In genomic region chr3:88034463-88034862, GRCh38 we compare ENCODE assay signal across 16 cellular contexts.
"Had no signal": no experiment of that assay in that cellular context is flagged by ENCODE, and none has a peak within 500 bp of the region (broad histone marks: within the 10 kb centered on the region; RNA-seq: fewer than 3 reads in every experiment).

No MANE protein-coding gene starts in this region.

- DNase-seq: activated CD4-positive, alpha-beta T cell treated with anti-CD3 and anti-CD28 coated beads, Interleukin-2, amount 10 ng/mL, durations not matched to agents 7 days and 5 days; activated CD8-positive, alpha-beta memory T cell treated with anti-CD3 and anti-CD28 coated beads for 24 hours; activated naive CD4-positive, alpha-beta T cell treated with anti-CD3 and anti-CD28 coated beads, Interleukin-2, amount 10 ng/mL, durations not matched to agents 7 days and 5 days; amniotic stem cell; effector memory CD8-positive, alpha-beta T cell; hypothalamus; kidney glomerular epithelial cell; spleen; stimulated activated CD4-positive, alpha-beta T cell treated with anti-CD3 and anti-CD28 coated beads, Interleukin-1b, Interleukin-23, amount 100 ng/mL, for 48 hours had no signal

- H3K27ac Mint-ChIP-seq: activated CD4-positive, alpha-beta T cell treated with anti-CD3 and anti-CD28 coated beads, Interleukin-2, amount 10 ng/mL, durations not matched to agents 7 days and 5 days; activated naive CD4-positive, alpha-beta T cell treated with anti-CD3 and anti-CD28 coated beads, Interleukin-2, amount 10 ng/mL, durations not matched to agents 7 days and 5 days; brain; dendritic cell treated with granulocyte-macrophage colony-stimulating factor and Interleukin-4, amounts not matched to agents 40 ng/mL and 50 ng/mL, for 4 days; effector memory CD8-positive, alpha-beta T cell; stimulated activated memory B cell treated with anti-CD40 and anti-IgM and Interleukin-4, amounts not matched to agents 10 μg/mL and 1 μg/mL and 100 μg/mL, for 72 hours; WTC11 had no signal

- H3K27me3 ChIP-seq: spleen, tibial nerve had no signal

- H3K4me1 Mint-ChIP-seq: neural crest cell had no signal

- H3K4me3 ChIP-seq: spleen, tibial nerve had no signal

- H3K4me3 Mint-ChIP-seq: activated CD4-positive, alpha-beta T cell treated with anti-CD3 and anti-CD28 coated beads, Interleukin-2, amount 10 ng/mL, durations not matched to agents 7 days and 5 days; activated naive CD4-positive, alpha-beta T cell treated with anti-CD3 and anti-CD28 coated beads, Interleukin-2, amount 10 ng/mL, durations not matched to agents 7 days and 5 days; brain; dendritic cell treated with granulocyte-macrophage colony-stimulating factor and Interleukin-4, amounts not matched to agents 40 ng/mL and 50 ng/mL, for 4 days; effector memory CD8-positive, alpha-beta T cell; neural crest cell; stimulated activated memory B cell treated with anti-CD40 and anti-IgM and Interleukin-4, amounts not matched to agents 10 μg/mL and 1 μg/mL and 100 μg/mL, for 72 hours; WTC11 had no signal

- H3K9me3 Mint-ChIP-seq: activated CD4-positive, alpha-beta T cell treated with anti-CD3 and anti-CD28 coated beads, Interleukin-2, amount 10 ng/mL, durations not matched to agents 7 days and 5 days; activated naive CD4-positive, alpha-beta T cell treated with anti-CD3 and anti-CD28 coated beads, Interleukin-2, amount 10 ng/mL, durations not matched to agents 7 days and 5 days; effector memory CD8-positive, alpha-beta T cell; stimulated activated memory B cell treated with anti-CD40 and anti-IgM and Interleukin-4, amounts not matched to agents 10 μg/mL and 1 μg/mL and 100 μg/mL, for 72 hours had no signal

- H3K27ac ChIP-seq: spleen had no signal

- H3K27me3 Mint-ChIP-seq: activated CD4-positive, alpha-beta T cell treated with anti-CD3 and anti-CD28 coated beads, Interleukin-2, amount 10 ng/mL, durations not matched to agents 7 days and 5 days; activated naive CD4-positive, alpha-beta T cell treated with anti-CD3 and anti-CD28 coated beads, Interleukin-2, amount 10 ng/mL, durations not matched to agents 7 days and 5 days; brain; dendritic cell treated with granulocyte-macrophage colony-stimulating factor and Interleukin-4, amounts not matched to agents 40 ng/mL and 50 ng/mL, for 4 days; stimulated activated memory B cell treated with anti-CD40 and anti-IgM and Interleukin-4, amounts not matched to agents 10 μg/mL and 1 μg/mL and 100 μg/mL, for 72 hours had no signal

- H3K36me3 ChIP-seq: spleen, tibial nerve had no signal

- ATAC-seq: effector memory CD8-positive, alpha-beta T cell; sciatic nerve; stimulated activated memory B cell treated with anti-CD40 and anti-IgM and Interleukin-4, amounts not matched to agents 10 μg/mL and 1 μg/mL and 100 μg/mL, for 72 hours; WTC11 had no signal

- H3K9me3 ChIP-seq: spleen, tibial nerve had no signal

- H3K36me3 Mint-ChIP-seq: brain; stimulated activated memory B cell treated with anti-CD40 and anti-IgM and Interleukin-4, amounts not matched to agents 10 μg/mL and 1 μg/mL and 100 μg/mL, for 72 hours; WTC11 had no signal
